ENCODE assay signal across 10 cellular contexts in the genomic region with DNA sequence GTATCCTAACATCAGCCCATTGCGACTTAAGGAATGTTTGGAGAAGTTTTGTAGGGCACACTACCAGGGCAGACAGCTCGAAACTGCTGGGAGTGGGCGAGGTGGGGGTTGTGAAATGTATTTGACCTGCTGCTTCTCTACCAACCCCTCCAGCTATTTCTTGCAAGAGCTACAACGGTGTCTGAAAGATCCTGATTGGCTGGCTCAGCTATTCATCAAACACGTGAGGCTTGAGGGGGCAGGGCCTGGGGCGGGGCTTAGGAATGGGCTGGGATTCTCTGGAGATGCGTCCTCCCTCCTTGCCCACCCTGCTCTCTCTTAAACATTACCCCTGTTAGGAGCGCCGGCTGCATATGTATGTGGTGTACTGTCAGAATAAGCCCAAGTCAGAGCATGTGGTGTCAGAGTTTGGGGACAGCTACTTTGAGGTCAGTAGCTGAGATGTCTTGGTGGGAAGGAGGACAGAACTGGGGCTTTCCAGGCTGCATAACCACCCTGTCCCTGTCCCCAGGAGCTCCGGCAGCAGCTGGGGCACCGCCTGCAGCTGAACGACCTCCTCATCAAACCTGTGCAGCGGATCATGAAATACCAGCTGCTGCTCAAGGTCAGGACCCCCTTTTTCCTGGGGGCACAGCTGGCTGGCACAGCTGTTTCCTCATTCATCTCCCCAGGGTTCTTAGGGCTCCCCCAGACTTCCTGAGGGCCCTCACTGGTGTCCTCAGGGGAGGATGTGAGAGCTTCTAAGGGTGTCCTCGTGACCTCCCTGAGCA. TPM values are rescaled to one million over a fixed set of nuclear protein-coding genes. Genes with fewer than 3 reads are reported as not detected.
A peak's percentile ranks its signal among the peaks of the same experiment; 100 is the strongest.
DNase-seq lines count a peak whose midpoint lies in the region; ATAC-seq and TF ChIP-seq lines count a peak whose summit lies in the region.
"Had no signal": no experiment of that assay in that cellular context is flagged by ENCODE, and none has a peak within 500 bp of the region (broad histone marks: within the 10 kb centered on the region; RNA-seq: fewer than 3 reads in every experiment).

No MANE protein-coding gene starts in this region.

- H3K36me3 Mint-ChIP-seq in CD4-positive, alpha-beta memory T cell: no peaks in the 10 kb centered on the region
- H3K36me3 Mint-ChIP-seq: activated naive CD8-positive, alpha-beta T cell had no signal

- ATAC-seq in GM18519 (IDR thresholded peaks at IDR 0.05; ENCODE audit: low FRiP score, unreplicated experiment) (peak; percentile 41), HG02943 (IDR thresholded peaks at IDR 0.05; ENCODE audit: low read depth, unreplicated experiment) (peak; percentile 46), left lobe of liver (no peak)

- H3K36me3 ChIP-seq in BE2C: peaks cover 8% of the 10 kb centered on the region
- H3K36me3 ChIP-seq in CD4-positive, alpha-beta memory T cell (ENCODE audit: insufficient read depth, low read length): no peaks in the 10 kb centered on the region
- H3K36me3 ChIP-seq: upper lobe of left lung had no signal

- peaks cover 13% of the 10 kb centered on the region for H3K4me1 ChIP-seq in BE2C
- peaks cover 12% of the 10 kb centered on the region for H3K4me1 ChIP-seq in CD4-positive, alpha-beta memory T cell (ENCODE audit: insufficient read depth, low read length)

- H3K27me3 Mint-ChIP-seq in CD4-positive, alpha-beta memory T cell: peaks cover 23 to 47% of the 10 kb centered on the region in 2 donors

- CTCF ChIA-PET in CD4-positive, alpha-beta memory T cell (lab: Charles Lee; ENCODE audit: partially characterized antibody): interaction anchor here (1.6 to 5.3 kb wide), 3 partner anchors 8 to 30 kb away, joined by 5 to 36 read pairs (median 7); a partner anchor contains a TSS

- peak overlapping the region in 1 of 8 donors; percentile 32 for H3K4me3 Mint-ChIP-seq in CD4-positive, alpha-beta memory T cell
- H3K4me3 Mint-ChIP-seq: activated naive CD8-positive, alpha-beta T cell had no signal

- no peaks in the 10 kb centered on the region for H3K9me3 ChIP-seq in BE2C
- H3K9me3 ChIP-seq in CD4-positive, alpha-beta memory T cell (ENCODE audit: control insufficient read depth in 1 of 2, low read length in 2 of 2): no peaks in the 10 kb centered on the region
- H3K9me3 ChIP-seq: upper lobe of left lung had no signal

- TF ChIP-seq CTCF in BE2C (IDR thresholded peaks at IDR 0.05; ENCODE audit: low read depth, low read length) (no peak), cardiac fibroblast (IDR thresholded peaks at IDR 0.05; ENCODE audit: low read depth, low read length) (no peak)

- peaks cover 8 to 19% (median 12%) of the 10 kb centered on the region in 4 donors for H3K4me1 Mint-ChIP-seq in CD4-positive, alpha-beta memory T cell

- POLR2A ChIA-PET in CD4-positive, alpha-beta memory T cell (lab: Charles Lee; ENCODE audit: partially characterized antibody): no interaction called here

- H3K4me3 ChIP-seq in BE2C (ENCODE audit: low read depth, low read length): no peak overlapping the region
- no peak overlapping the region for H3K4me3 ChIP-seq in cardiac fibroblast (replicated peaks in 1 of 2; ENCODE audit: low read depth in 2 of 2, low read length in 2 of 2)
- no peak overlapping the region for H3K4me3 ChIP-seq in CD4-positive, alpha-beta memory T cell (ENCODE audit: low read length in 2 of 2)
- H3K4me3 ChIP-seq: upper lobe of left lung had no signal

- no peak overlapping the region for H3K27ac Mint-ChIP-seq in CD4-positive, alpha-beta memory T cell
- H3K27ac Mint-ChIP-seq: activated naive CD8-positive, alpha-beta T cell had no signal

- no peaks in the 10 kb centered on the region for H3K27me3 ChIP-seq in BE2C
- peaks cover 22% of the 10 kb centered on the region for H3K27me3 ChIP-seq in CD4-positive, alpha-beta memory T cell (ENCODE audit: insufficient read depth, low read length)

- no peaks in the 10 kb centered on the region for H3K9me3 Mint-ChIP-seq in CD4-positive, alpha-beta memory T cell

- intact Hi-C loops in CD4-positive, alpha-beta memory T cell (cut with micrococcal nuclease): loop anchor here (5.0 kb wide), 1 partner anchor 92 kb away; a partner anchor contains a TSS

- peak; percentile 77 for DNase-seq in BE2C
- peak; percentile 42 for DNase-seq in cardiac fibroblast (ENCODE audit: low read depth in 2 of 2)
- no peak for DNase-seq in left lobe of liver (ENCODE audit: low spot score)
- DNase-seq in CD4-positive, alpha-beta memory T cell: no peak
- no peak for DNase-seq in globus pallidus (ENCODE audit: low spot score)
- DNase-seq in dedifferentiated amniotic fluid mesenchymal stem cell (ENCODE audit: extremely low spot score): no peak

- no peak overlapping the region for H3K27ac ChIP-seq in CD4-positive, alpha-beta memory T cell (ENCODE audit: low read depth, low read length)
- H3K27ac ChIP-seq: upper lobe of left lung had no signal

RNA-seq across cellular contexts. Expression of a gene that starts 3.1 kb away (rescaled TPM):
- polyA plus RNA-seq in BE2C (2012; ENCODE audit: insufficient read depth, insufficient read length, low read depth): 18.5 TPM
- 1.5 TPM for total RNA-seq in left lobe of liver
- total RNA-seq in CD4-positive, alpha-beta memory T cell: under 1 TPM; 0.47 to 0.67 TPM
- polyA plus RNA-seq in CD4-positive, alpha-beta memory T cell: not detected

RNA-seq across cellular contexts. Expression of a gene that starts 9.7 kb away (rescaled TPM):
- polyA plus RNA-seq in BE2C (2012; ENCODE audit: insufficient read depth, insufficient read length, low read depth): 178 TPM
- total RNA-seq in left lobe of liver: 2.2 TPM
- total RNA-seq in CD4-positive, alpha-beta memory T cell: 10 to 100 TPM; 33.8 to 37.1 TPM
- polyA plus RNA-seq in CD4-positive, alpha-beta memory T cell: 1 to 10 TPM; 4.2 to 6.2 TPM

RNA-seq across cellular contexts. Expression of a gene that starts 18.6 kb away (rescaled TPM):
- 17.6 TPM for polyA plus RNA-seq in BE2C (2012; ENCODE audit: insufficient read depth, insufficient read length, low read depth)
- total RNA-seq in left lobe of liver: 0.60 TPM
- not detected for total RNA-seq in CD4-positive, alpha-beta memory T cell
- not detected for polyA plus RNA-seq in CD4-positive, alpha-beta memory T cell

RNA-seq across cellular contexts. Expression of a gene that starts 23.4 kb away (rescaled TPM):
- polyA plus RNA-seq in BE2C (2012; ENCODE audit: insufficient read depth, insufficient read length, low read depth): 37.0 TPM
- 11.8 TPM for total RNA-seq in left lobe of liver
- total RNA-seq in CD4-positive, alpha-beta memory T cell: 10 to 100 TPM; 32.4 to 36.0 TPM
- 10 to 100 TPM; 30.4 to 45.0 TPM for polyA plus RNA-seq in CD4-positive, alpha-beta memory T cell

Comparison
In these comparisons a context has a peak if more than half of its experiments do, and no peak if none do; other contexts are left out.
1. DNase-seq: peak in BE2C (single experiment) and cardiac fibroblast (2 of 2); none in left lobe of liver (single experiment), CD4-positive, alpha-beta memory T cell (0 of 5), globus pallidus (single experiment) and dedifferentiated amniotic fluid mesenchymal stem cell (single experiment).
2. RNA of a gene that starts 9.7 kb away (total RNA-seq): 33.8 to 37.1 TPM in CD4-positive, alpha-beta memory T cell; 2.2 TPM in left lobe of liver (single experiment); every median in the first group is over 10 times any median in the second.